1 cellular context compared by ENCODE assay signal in genomic region chr7:64794171-64794844, GRCh38.
A peak's percentile ranks its signal among the peaks of the same experiment; 100 is the strongest.
TF ChIP-seq lines count a peak whose summit lies in the region.

Gene ZNF138 (plus strand): TSS chr7:64794428. CDS start chr7:64794569, 141 bp downstream.

TF ChIP-seq in SK-N-SH, 30 proteins besides CTCF, POLR2A, EP300 and RAD21 (continued from another document):
- TF ChIP-seq MXI1 (IDR thresholded peaks at IDR 0.05; ENCODE audit: low read depth, low read length) (peak; percentile 90), SIN3A (IDR thresholded peaks at IDR 0.05; ENCODE audit: borderline replicate concordance, low read depth, low read length) (peak; percentile 96), RXRA (IDR thresholded peaks at IDR 0.05; ENCODE audit: borderline replicate concordance, low read depth) (no peak), NRF1 (IDR thresholded peaks at IDR 0.05; ENCODE audit: low read depth, low read length) (no peak), MAX (IDR thresholded peaks at IDR 0.05; ENCODE audit: low read depth) (peak; percentile 90), SMC3 (IDR thresholded peaks at IDR 0.05; ENCODE audit: low read depth, low read length) (no peak), TCF12 (IDR thresholded peaks at IDR 0.05) (no peak), JUND (IDR thresholded peaks at IDR 0.05) (no peak), PBX3 (IDR thresholded peaks at IDR 0.05) (peak; percentile 98), TEAD4 (IDR thresholded peaks at IDR 0.05; ENCODE audit: borderline replicate concordance, insufficient read depth) (no peak), RFX5 (IDR thresholded peaks at IDR 0.05; ENCODE audit: low read length) (peak; percentile 90), FOSL2 (IDR thresholded peaks at IDR 0.05; ENCODE audit: borderline replicate concordance, low read depth) (no peak), USF2 (IDR thresholded peaks at IDR 0.05; ENCODE audit: borderline replicate concordance, low read depth, low read length) (no peak), CHD2 (IDR thresholded peaks at IDR 0.05; ENCODE audit: low read length, partially characterized antibody) (peak; percentile 95), TAF1 (IDR thresholded peaks at IDR 0.05; ENCODE audit: borderline replicate concordance, low read depth, low read length) (peak; percentile 82), FOXM1 (IDR thresholded peaks at IDR 0.05; ENCODE audit: low read depth) (no peak), GABPA (IDR thresholded peaks at IDR 0.05; ENCODE audit: low read depth) (peak; percentile 92), RCOR1 (IDR thresholded peaks at IDR 0.05; ENCODE audit: low read length) (no peak), ELF1 (IDR thresholded peaks at IDR 0.05) (peak; percentile 79)
